Comparison of ENCODE assay signal across 8 cellular contexts in the genomic region with DNA sequence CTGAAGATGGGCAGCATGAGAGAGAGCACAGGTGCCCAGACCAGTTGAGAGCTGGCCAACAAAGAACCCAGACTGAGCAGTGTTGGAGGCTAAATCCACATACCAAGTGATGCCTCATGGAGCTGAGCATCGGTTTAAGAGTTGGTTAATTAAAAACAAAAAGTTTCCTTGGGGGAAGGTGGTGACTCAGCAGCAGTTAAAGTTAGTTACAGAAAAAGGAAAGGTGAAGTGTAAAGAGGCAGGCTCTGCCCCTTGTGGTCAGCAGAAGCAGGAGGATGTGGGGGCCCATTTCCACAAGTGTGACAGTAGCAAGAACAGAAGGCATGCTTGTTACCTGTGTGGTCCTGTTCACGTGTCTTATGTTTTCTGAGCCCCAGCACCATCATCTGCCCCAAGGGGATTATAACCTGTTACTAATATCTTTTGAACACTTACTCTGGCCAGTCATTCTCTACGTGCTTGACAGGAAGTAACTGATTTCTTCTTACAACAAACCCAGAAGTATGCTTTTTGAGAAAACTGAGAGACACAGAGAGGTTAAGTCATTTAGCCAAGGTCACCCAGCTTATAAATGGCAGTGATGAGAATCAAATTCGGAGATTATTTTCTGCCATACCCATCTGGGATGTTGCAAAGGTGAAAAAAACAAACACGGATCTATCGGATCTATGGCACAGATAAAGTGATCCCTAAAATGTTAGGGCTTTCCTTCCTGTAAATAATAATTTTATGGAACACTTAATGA.
DNase-seq lines count a peak whose midpoint lies in the region; ATAC-seq and TF ChIP-seq lines count a peak whose summit lies in the region.

No MANE protein-coding gene starts in this region.

- H3K36me3 ChIP-seq in Loucy (ENCODE audit: insufficient read depth, low read length), result no peaks in the 10 kb centered on the region

- no peaks in the 10 kb centered on the region for H3K9me3 ChIP-seq in Loucy (ENCODE audit: insufficient read depth, low read depth, low read length)

- peak overlapping the region; percentile 32 for H3K4me3 ChIP-seq in Loucy (ENCODE audit: low read length, poor library complexity, severe bottlenecking)

- no peak overlapping the region for H3K27ac ChIP-seq in RWPE1

- DNase-seq in H4 (ENCODE audit: low spot score), result peak; percentile 49
- DNase-seq in myocyte (ENCODE audit: low read depth), result peak; percentile 14
- DNase-seq in dedifferentiated amniotic fluid mesenchymal stem cell (ENCODE audit: extremely low spot score), result no peak
- no peak for DNase-seq in RWPE1 (ENCODE audit: low spot score)
- DNase-seq in Kasumi-1 (lab: John Stamatoyannopoulos, UW), result no peak
- DNase-seq in left ventricle myocardium superior, result no peak

- peak; percentile 53 for TF ChIP-seq CTCF in Loucy (conservative IDR thresholded peaks at IDR 0.05; ENCODE audit: low read length)
- TF ChIP-seq CTCF in RWPE1 (conservative IDR thresholded peaks at IDR 0.05; ENCODE audit: low read depth), result no peak

- no peaks in the 10 kb centered on the region for H4K20me1 ChIP-seq in Loucy (ENCODE audit: insufficient read depth, low read length, poor library complexity, severe bottlenecking)

- POLR2A ChIA-PET in RWPE1 (lab: Yijun Ruan, JAX; ENCODE audit: low non-redundant PET), result no interaction called here

- ATAC-seq in GM18511 (IDR thresholded peaks at IDR 0.05; ENCODE audit: unreplicated experiment) (peak; percentile 97), left ventricle myocardium superior (no peak)

- CTCF ChIA-PET in RWPE1 (lab: Yijun Ruan, JAX), result interaction anchor here (0.5 kb wide), 1 partner anchor 1421 kb away, joined by 3 read pairs; no protein-coding TSS in a partner anchor

- H3K4me2 ChIP-seq in Loucy (ENCODE audit: low read depth, low read length, poor library complexity, severe bottlenecking), result peak overlapping the region; percentile 39

- H3F3A ChIP-seq in Loucy (ENCODE audit: low read depth), result no peaks in the 10 kb centered on the region

- H3K79me2 ChIP-seq in Loucy (ENCODE audit: insufficient read depth, low read length), result no peaks in the 10 kb centered on the region

- peaks cover 27% of the 10 kb centered on the region for H3K4me1 ChIP-seq in Loucy (ENCODE audit: insufficient read depth, low read length, poor library complexity, severe bottlenecking)

- H3K27me3 ChIP-seq in Loucy (ENCODE audit: insufficient read depth, low read length, poor library complexity, severe bottlenecking), result no peaks in the 10 kb centered on the region

- no peaks in the 10 kb centered on the region for H3K9me2 ChIP-seq in Loucy (replicated peaks; ENCODE audit: low read depth, low read length)

- no peak overlapping the region for H3K9ac ChIP-seq in Loucy (ENCODE audit: low read depth, low read length, poor library complexity, severe bottlenecking)

- H2AFZ ChIP-seq in Loucy (ENCODE audit: low read length), result no peak overlapping the region

- intact Hi-C loops in left ventricle myocardium superior (cut with micrococcal nuclease), result no loop called here

Comparison
In these comparisons a context has a peak if more than half of its experiments do, and no peak if none do; other contexts are left out.
1. DNase-seq: peak in H4 (single experiment) and myocyte (single experiment); none in dedifferentiated amniotic fluid mesenchymal stem cell (single experiment), RWPE1 (single experiment), Kasumi-1 (0 of 2) and left ventricle myocardium superior (single experiment).